In genomic region chr4:26584725-26585124, GRCh38 we compare ENCODE assay signal across 1 cellular context.
TF ChIP-seq lines count a peak whose summit lies in the region.

No MANE protein-coding gene starts in this region.

TF ChIP-seq in GM12878, 131 proteins besides CTCF, POLR2A, EP300 and RAD21:
- TF ChIP-seq ZBTB4 (CRISPR knock-in tag; IDR thresholded peaks at IDR 0.05) (no peak), BCLAF1 (IDR thresholded peaks at IDR 0.05) (no peak), ZNF24 (IDR thresholded peaks at IDR 0.05) (no peak), EGR1 (IDR thresholded peaks at IDR 0.05; ENCODE audit: borderline replicate concordance in 1 of 2, low read depth in 2 of 2, low read length in 2 of 2) (no peak), JUNB (IDR thresholded peaks at IDR 0.05) (no peak), ZZZ3 (IDR thresholded peaks at IDR 0.05; ENCODE audit: control insufficient read depth, insufficient read length, low read depth) (no peak), CREM (IDR thresholded peaks at IDR 0.05; ENCODE audit: low read depth) (no peak)
- TF ChIP-seq, protein P1, sequence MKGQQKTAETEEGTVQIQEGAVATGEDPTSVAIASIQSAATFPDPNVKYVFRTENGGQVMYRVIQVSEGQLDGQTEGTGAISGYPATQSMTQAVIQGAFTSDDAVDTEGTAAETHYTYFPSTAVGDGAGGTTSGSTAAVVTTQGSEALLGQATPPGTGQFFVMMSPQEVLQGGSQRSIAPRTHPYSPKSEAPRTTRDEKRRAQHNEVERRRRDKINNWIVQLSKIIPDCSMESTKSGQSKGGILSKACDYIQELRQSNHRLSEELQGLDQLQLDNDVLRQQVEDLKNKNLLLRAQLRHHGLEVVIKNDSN (IDR thresholded peaks at IDR 0.05; ENCODE audit: borderline replicate concordance, extremely low read length, insufficient read depth, low read depth, low read length), result no peak
